ENCODE assay signal across 8 cellular contexts in genomic region chr6:116370717-116371383, GRCh38. TPM values are rescaled to one million over a fixed set of nuclear protein-coding genes. Genes with fewer than 3 reads are reported as not detected.
DNase-seq lines count a peak whose midpoint lies in the region; ATAC-seq and TF ChIP-seq lines count a peak whose summit lies in the region.

DSE (plus strand) TSS chr6:116370947; CDS start chr6:116399251, 28,304 bp downstream.

- peak within 1 kb of the TSS; percentile 63 to 94 (median 85) for H3K27ac Mint-ChIP-seq in IgD-negative memory B cell
- peak within 1 kb of the TSS; percentile 97 for H3K27ac Mint-ChIP-seq in chondrocyte (ENCODE audit: unreplicated experiment)

- peak within 1 kb of the TSS; percentile 64 for H3K4me3 ChIP-seq in kidney epithelial cell (ENCODE audit: low read depth, low read length)

- no peaks in the 10 kb centered on the region; the same call in 1 of the 2 replicates for H3K4me1 ChIP-seq in ES-I3 (ENCODE audit: insufficient read depth, low read length)

- H3K9me3 Mint-ChIP-seq in IgD-negative memory B cell (no peaks in the 10 kb centered on the region), chondrocyte (ENCODE audit: low read depth) (no peaks in the 10 kb centered on the region)

- no peaks in the 10 kb centered on the region for H3K36me3 ChIP-seq in ES-I3 (ENCODE audit: insufficient read depth, low read length)
- H3K36me3 ChIP-seq in kidney epithelial cell (ENCODE audit: control insufficient read depth, insufficient read depth, low read length), result no peaks in the 10 kb centered on the region

- H3K9ac ChIP-seq in ES-I3 (ENCODE audit: low read depth, low read length), result peak within 1 kb of the TSS; percentile 83

- peak; percentile 94 for DNase-seq in chondrocyte (ENCODE audit: low spot score)
- no peak for DNase-seq in kidney epithelial cell (ENCODE audit: low read depth)
- peak; percentile 13 to 42 for DNase-seq in stimulated activated CD4-positive, alpha-beta T cell treated with anti-CD3 and anti-CD28 coated beads, Interleukin-1b, Interleukin-23, amount 100 ng/mL, for 1 hour (ENCODE audit: low read depth in 2 of 2)
- no peak for DNase-seq in OCI-M2 (lab: John Stamatoyannopoulos, UW; ENCODE audit: unreplicated experiment)

- H3K4me3 Mint-ChIP-seq in IgD-negative memory B cell (peak within 1 kb of the TSS; percentile 88 to 99 (median 96)), chondrocyte (ENCODE audit: unreplicated experiment) (peak within 1 kb of the TSS; percentile 88)

- no peaks in the 10 kb centered on the region for H3K36me3 Mint-ChIP-seq in IgD-negative memory B cell
- no peaks in the 10 kb centered on the region for H3K36me3 Mint-ChIP-seq in chondrocyte (ENCODE audit: low read depth)

- no peaks in the 10 kb centered on the region for H3K9me3 ChIP-seq in ES-I3 (ENCODE audit: control insufficient read depth, insufficient read depth, low read length)

- peak; percentile 73 for ATAC-seq in GM21529 (IDR thresholded peaks at IDR 0.05; ENCODE audit: unreplicated experiment)
- peak; percentile 73 to 78 for ATAC-seq in activated CD4-positive, CD25-positive, alpha-beta regulatory T cell treated with anti-CD3 and anti-CD28 coated beads, Interleukin-2, amount 50 U/mL, for 24 hours

- TF ChIP-seq CTCF in chondrocyte (IDR thresholded peaks at IDR 0.05), result no peak
- TF ChIP-seq CTCF in kidney epithelial cell (IDR thresholded peaks at IDR 0.05; ENCODE audit: insufficient read depth, low read length, poor library complexity, severe bottlenecking), result no peak

- H3K27me3 Mint-ChIP-seq in IgD-negative memory B cell, result peaks cover 1% of the 10 kb centered on the region
- no peaks in the 10 kb centered on the region for H3K27me3 Mint-ChIP-seq in chondrocyte (ENCODE audit: low read depth)

- H3K27me3 ChIP-seq in kidney epithelial cell (ENCODE audit: control insufficient read depth, insufficient read depth, low read length), result no peaks in the 10 kb centered on the region

- H3K4me1 Mint-ChIP-seq in IgD-negative memory B cell (peaks cover 33 to 43% (median 34%) of the 10 kb centered on the region in 3 donors), chondrocyte (ENCODE audit: low read depth) (peaks cover 39% of the 10 kb centered on the region)

RNA-seq across cellular contexts. Expression of gene DSE, which starts in this region (rescaled TPM):
- 23.6 TPM for polyA plus RNA-seq in IgD-negative memory B cell
- total RNA-seq in chondrocyte (71.9 to 95.0 TPM (median 78.0 TPM) in 3 replicates), kidney epithelial cell (46.3 and 48.8 TPM in 2 replicates)

Comparison
In these comparisons a context has a peak if more than half of its experiments do, and no peak if none do; other contexts are left out.
1. DNase-seq: peak in chondrocyte (single experiment) and stimulated activated CD4-positive, alpha-beta T cell treated with anti-CD3 and anti-CD28 coated beads, Interleukin-1b, Interleukin-23, amount 100 ng/mL, for 1 hour (2 of 2); none in kidney epithelial cell (single experiment) and OCI-M2 (single experiment).